ENCODE assay signal across 12 cellular contexts in the genomic region with DNA sequence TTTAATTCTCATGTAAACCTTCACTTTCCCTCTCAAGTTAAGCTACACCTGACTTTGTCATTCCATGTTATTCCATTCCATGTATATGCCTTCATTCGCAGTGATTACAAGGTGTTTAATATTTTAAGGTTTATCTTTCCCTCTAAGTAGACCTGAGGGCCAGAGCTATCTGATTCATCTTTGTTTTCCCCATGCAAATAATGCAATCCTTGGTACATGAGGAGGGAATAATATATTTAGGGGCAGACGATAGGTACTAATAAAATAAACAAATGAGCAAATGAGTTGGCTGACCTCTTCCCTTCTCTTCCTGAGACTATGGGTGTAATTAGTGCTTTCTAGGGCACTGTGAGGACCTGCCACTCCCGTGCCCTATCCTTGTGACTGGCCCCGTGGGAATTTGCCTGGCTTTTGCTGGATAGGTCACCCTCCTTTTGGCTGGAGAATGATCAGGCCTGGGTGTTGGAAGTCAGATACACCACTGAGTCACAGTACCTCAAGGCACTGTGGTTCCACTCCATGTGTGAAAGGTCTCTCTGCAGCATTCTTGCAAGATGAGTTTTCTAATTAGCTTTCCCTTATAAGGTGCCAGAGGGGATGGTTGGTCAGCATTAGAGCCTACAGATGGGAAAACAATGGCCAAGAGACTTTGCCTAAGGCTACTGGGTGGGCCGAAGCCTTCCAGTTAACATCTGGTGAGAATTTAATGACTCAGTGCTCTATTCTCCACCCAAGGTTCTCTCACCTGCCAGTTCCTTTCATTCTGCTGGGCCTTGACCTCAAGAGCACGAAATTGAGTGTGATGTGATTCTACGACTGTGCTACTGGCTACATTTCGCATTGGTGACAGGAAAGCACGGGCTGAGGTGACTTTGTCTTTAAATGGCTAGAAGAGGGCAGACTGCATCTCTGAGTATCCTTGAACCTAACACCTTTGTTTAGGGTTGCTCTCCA.
A peak's percentile ranks its signal among the peaks of the same experiment; 100 is the strongest.
DNase-seq lines count a peak whose midpoint lies in the region; ATAC-seq and TF ChIP-seq lines count a peak whose summit lies in the region.
"Had no signal": no experiment of that assay in that cellular context is flagged by ENCODE, and none has a peak within 500 bp of the region (broad histone marks: within the 10 kb centered on the region; RNA-seq: fewer than 3 reads in every experiment).

No MANE protein-coding gene starts in this region.

- H3K36me3 Mint-ChIP-seq in GM23338 (ENCODE audit: low read depth), result no peaks in the 10 kb centered on the region

- no peak overlapping the region for H3K4me3 ChIP-seq in GM23338
- H3K4me3 ChIP-seq in skeletal muscle cell (ENCODE audit: low read depth, low read length), result no peak overlapping the region
- H3K4me3 ChIP-seq: coronary artery had no signal

- H3K27ac ChIP-seq in GM23338 (ENCODE audit: low read depth), result no peak overlapping the region
- H3K27ac ChIP-seq: coronary artery had no signal

- peaks cover 6% of the 10 kb centered on the region; the same call in 1 of the 2 replicates for H3K9me2 ChIP-seq in GM23338 (ENCODE audit: insufficient read depth)

- no peaks in the 10 kb centered on the region for H3K27me3 ChIP-seq in GM23338 (ENCODE audit: insufficient read depth)

- DNase-seq in GM23338 (ENCODE audit: low spot score), result no peak
- DNase-seq in RPMI7951 (ENCODE audit: low read depth), result peak; percentile 100
- DNase-seq in fibroblast of gingiva (ENCODE audit: low read depth), result peak; percentile 82
- peak; percentile 94 for DNase-seq in skeletal muscle cell (ENCODE audit: low read depth)
- no peak for DNase-seq in NAMALWA (ENCODE audit: low spot score)
- no peak for DNase-seq in activated CD8-positive, alpha-beta memory T cell treated with anti-CD3 and anti-CD28 coated beads, Interleukin-2, amount 50 U/mL, for 4 hours
- no peak for DNase-seq in omental fat pad (ENCODE audit: low spot score)
- DNase-seq: DMS53, left ventricle myocardium superior, T-helper 17 cell had no signal

- ATAC-seq in GM23338 (no peak), omental fat pad (ENCODE audit: low FRiP score) (no peak), HG03460 (IDR thresholded peaks at IDR 0.05; ENCODE audit: unreplicated experiment) (no peak)
- ATAC-seq: left ventricle myocardium superior, T-helper 17 cell had no signal

- no peak overlapping the region for H3K4me3 Mint-ChIP-seq in GM23338
- H3K4me3 Mint-ChIP-seq: T-helper 17 cell had no signal

- peak overlapping the region; percentile 32; the same call in 1 of the 2 replicates for H2AFZ ChIP-seq in GM23338

- peaks cover 2% of the 10 kb centered on the region for H3K27me3 Mint-ChIP-seq in GM23338 (ENCODE audit: insufficient read depth, low read depth, poor library complexity)

- no peaks in the 10 kb centered on the region for H3K4me1 ChIP-seq in GM23338 (ENCODE audit: insufficient read depth)

- no peaks in the 10 kb centered on the region for H3K79me2 ChIP-seq in GM23338 (replicated peaks; ENCODE audit: insufficient read depth)

- H3K4me2 ChIP-seq in GM23338, result no peak overlapping the region

- no peaks in the 10 kb centered on the region for H4K20me1 ChIP-seq in GM23338 (replicated peaks; ENCODE audit: insufficient read depth)

- H3F3A ChIP-seq in GM23338 (replicated peaks; ENCODE audit: low read depth), result no peaks in the 10 kb centered on the region

- H3K27ac Mint-ChIP-seq in GM23338, result no peak overlapping the region
- H3K27ac Mint-ChIP-seq: T-helper 17 cell had no signal

- no peak for TF ChIP-seq CTCF in GM23338 (conservative IDR thresholded peaks at IDR 0.05; ENCODE audit: low read depth in 2 of 2)
- TF ChIP-seq CTCF in omental fat pad (IDR thresholded peaks at IDR 0.05), result no peak

- H3K9me3 Mint-ChIP-seq in GM23338, result no peaks in the 10 kb centered on the region

- H3K4me1 Mint-ChIP-seq in GM23338, result no peaks in the 10 kb centered on the region
- H3K4me1 Mint-ChIP-seq: T-helper 17 cell had no signal

- H3K36me3 ChIP-seq in GM23338 (ENCODE audit: insufficient read depth), result no peaks in the 10 kb centered on the region

TF ChIP-seq in GM23338, 12 proteins besides CTCF, POLR2A, EP300 and RAD21 (continues in another document):
- TF ChIP-seq CREB1 (CRISPR knock-in tag; IDR thresholded peaks at IDR 0.05; ENCODE audit: low read depth), result no peak
- no peak for TF ChIP-seq JUNB (IDR thresholded peaks at IDR 0.05; ENCODE audit: unreplicated experiment)
- no peak for TF ChIP-seq ZNF114 (CRISPR knock-in tag; IDR thresholded peaks at IDR 0.05)
- TF ChIP-seq EZH2phosphoT487 (IDR thresholded peaks at IDR 0.05; ENCODE audit: unreplicated experiment), result no peak
- no peak for TF ChIP-seq STAT1 (IDR thresholded peaks at IDR 0.05; ENCODE audit: unreplicated experiment)
- no peak for TF ChIP-seq POLR2AphosphoS5 (IDR thresholded peaks at IDR 0.05; ENCODE audit: low read depth)
- no peak for TF ChIP-seq NANOG (IDR thresholded peaks at IDR 0.05; ENCODE audit: borderline replicate concordance)
- no peak for TF ChIP-seq ZNF462 (CRISPR knock-in tag; IDR thresholded peaks at IDR 0.05)
- TF ChIP-seq ZNF331 (CRISPR knock-in tag; IDR thresholded peaks at IDR 0.05; ENCODE audit: low read depth), result no peak
- TF ChIP-seq EZH2 (IDR thresholded peaks at IDR 0.05; ENCODE audit: low read depth, unreplicated experiment), result no peak

Comparison
In these comparisons a context has a peak if more than half of its experiments do, and no peak if none do; other contexts are left out.
1. DNase-seq: peak in RPMI7951 (single experiment), fibroblast of gingiva (single experiment) and skeletal muscle cell (single experiment); none in GM23338 (single experiment), NAMALWA (single experiment), activated CD8-positive, alpha-beta memory T cell treated with anti-CD3 and anti-CD28 coated beads, Interleukin-2, amount 50 U/mL, for 4 hours (single experiment) and omental fat pad (single experiment).